In genomic region chrX:72713599-72714444, GRCh38 we compare ENCODE assay signal across 8 cellular contexts. TPM values are rescaled to one million over a fixed set of nuclear protein-coding genes. Genes with fewer than 3 reads are reported as not detected.
DNase-seq lines count a peak whose midpoint lies in the region; ATAC-seq and TF ChIP-seq lines count a peak whose summit lies in the region.
"Not testable (repeated sequence)": the region's sequence is repeated elsewhere in the genome, so short reads cannot be mapped to it uniquely, and the experiment has no call there.

Gene PHKA1 (minus strand): TSS chrX:72714306. CDS start chrX:72713880, 426 bp downstream.

- peak; percentile 71 for ATAC-seq in Right ventricle myocardium inferior
- ATAC-seq in naive thymus-derived CD8-positive, alpha-beta T cell = peak; percentile 61 to 64

- H3K9me3 ChIP-seq in HAP-1 = not testable (repeated sequence)

- not testable (repeated sequence) for H3K9me3 Mint-ChIP-seq in naive thymus-derived CD8-positive, alpha-beta T cell

- not testable (repeated sequence) for H3K36me3 Mint-ChIP-seq in naive thymus-derived CD8-positive, alpha-beta T cell

- peak within 1 kb of the TSS; percentile 67 to 87 (median 77) for H3K4me3 Mint-ChIP-seq in naive thymus-derived CD8-positive, alpha-beta T cell

- TF ChIP-seq CTCF in VCaP (conservative IDR thresholded peaks at IDR 0.05); astrocyte of the cerebellum (IDR thresholded peaks at IDR 0.05; ENCODE audit: low read depth, low read length, missing control alignments): not testable (repeated sequence)

- peaks cover 18% of the 10 kb centered on the region for H3K4me1 ChIP-seq in HAP-1

- DNase-seq in COLO668 (lab: John Stamatoyannopoulos, UW; ENCODE audit: unreplicated experiment) (peak; percentile 68), HAP-1 (ENCODE audit: low spot score in 2 of 2) (peak in 1 of 2 experiments; percentile 82), NCI-H2107 (lab: John Stamatoyannopoulos, UW) (peak; percentile 44), Right ventricle myocardium inferior (ENCODE audit: missing footprints) (peak; percentile 68)
- DNase-seq in astrocyte of the cerebellum (ENCODE audit: low read depth) = not testable (repeated sequence)
- DNase-seq in naive thymus-derived CD8-positive, alpha-beta T cell = peak in 6 of 10 donors; percentile 0 to 19 (median 10)
- peak; percentile 33 to 40 for DNase-seq in stimulated activated CD8-positive, alpha-beta memory T cell treated with anti-CD3 and anti-CD28 coated beads, Interleukin-2, amount 100 ng/mL, for 48 hours (ENCODE audit: low read depth in 2 of 2)

- H3K27me3 Mint-ChIP-seq in naive thymus-derived CD8-positive, alpha-beta T cell = not testable (repeated sequence)

- not testable (repeated sequence) for H3K27me3 ChIP-seq in HAP-1 (ENCODE audit: low read depth)

- peak within 1 kb of the TSS; percentile 43 for H3K4me3 ChIP-seq in HAP-1
- H3K4me3 ChIP-seq in astrocyte of the cerebellum (ENCODE audit: low read depth, low read length) = peak within 1 kb of the TSS; percentile 42

- not testable (repeated sequence) for H3K36me3 ChIP-seq in HAP-1 (replicated peaks)

- intact Hi-C loops in Right ventricle myocardium inferior (cut with DNase I) = not testable (repeated sequence)

- H3K4me1 Mint-ChIP-seq in naive thymus-derived CD8-positive, alpha-beta T cell = peaks cover 3 to 15% (median 6%) of the 10 kb centered on the region in 4 donors

- in situ Hi-C loops in HAP-1 (cut with MboI; ENCODE audit: low sequenced_read_pairs); astrocyte of the cerebellum (cut with HindIII; ENCODE audit: low sequenced_read_pairs): not testable (repeated sequence)

- H3K27ac ChIP-seq in VCaP = peak within 1 kb of the TSS; percentile 90

- H3K27ac Mint-ChIP-seq in naive thymus-derived CD8-positive, alpha-beta T cell = peak within 1 kb of the TSS in 4 of 10 donors; percentile 22 to 78 (median 38)

- POLR2A ChIA-PET in naive thymus-derived CD8-positive, alpha-beta T cell (lab: Charles Lee) = not testable (repeated sequence)

RNA-seq across cellular contexts. Expression of gene PHKA1, which starts in this region (rescaled TPM):
- 16.1 TPM for total RNA-seq in Right ventricle myocardium inferior
- total RNA-seq in naive thymus-derived CD8-positive, alpha-beta T cell = under 1 TPM; 0.65 to 0.80 TPM
- under 1 TPM in 2 of 3 donors, not detected in 1; 0.06 to 0.26 TPM for polyA plus RNA-seq in naive thymus-derived CD8-positive, alpha-beta T cell

Comparison
In these comparisons a context has a peak if more than half of its experiments do, and no peak if none do; other contexts are left out.
1. Peak in DNase-seq and ATAC-seq in naive thymus-derived CD8-positive, alpha-beta T cell; RNA of the gene not detected or under 1 TPM.